ENCODE assay signal across 9 cellular contexts in the genomic region with DNA sequence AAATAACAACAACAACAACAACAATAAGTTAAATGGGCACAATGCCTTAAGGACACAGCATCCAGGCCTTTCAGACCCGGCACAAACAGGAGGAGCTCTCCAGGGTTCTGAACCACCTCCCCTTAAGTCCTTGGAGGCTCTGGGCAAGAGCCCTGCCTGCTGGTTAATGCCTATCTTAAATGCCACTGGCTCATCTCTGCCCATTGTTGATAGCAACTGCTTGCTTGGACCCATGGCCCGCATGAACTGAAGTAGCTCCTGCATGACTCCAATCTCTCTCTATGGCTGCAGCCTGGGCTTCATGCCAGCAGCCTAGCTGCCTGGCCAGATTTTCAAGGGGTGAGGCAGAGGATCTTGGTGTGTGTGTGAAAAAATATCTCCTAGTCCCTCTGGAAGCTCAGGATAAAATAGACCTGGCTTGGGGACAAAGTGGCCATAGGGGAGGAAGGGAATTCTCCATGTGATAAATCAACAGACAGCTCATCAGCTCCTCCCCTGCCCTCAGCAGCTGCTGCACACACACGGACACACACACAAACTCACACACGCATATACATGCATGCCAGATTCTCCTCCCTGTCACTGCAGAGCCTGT. TPM values are rescaled to one million over a fixed set of nuclear protein-coding genes. Genes with fewer than 3 reads are reported as not detected.
DNase-seq lines count a peak whose midpoint lies in the region; ATAC-seq and TF ChIP-seq lines count a peak whose summit lies in the region.
"Had no signal": no experiment of that assay in that cellular context is flagged by ENCODE, and none has a peak within 500 bp of the region (broad histone marks: within the 10 kb centered on the region; RNA-seq: fewer than 3 reads in every experiment).

No MANE protein-coding gene starts in this region.

- H3K9me3 Mint-ChIP-seq in WTC11 = no peaks in the 10 kb centered on the region
- H3K9me3 Mint-ChIP-seq: memory B cell had no signal

- H3K9me3 ChIP-seq in effector memory CD4-positive, alpha-beta T cell (ENCODE audit: control insufficient read depth, low read length) = no peaks in the 10 kb centered on the region
- H3K9me3 ChIP-seq: SJSA1 had no signal

- no peaks in the 10 kb centered on the region for H3K36me3 Mint-ChIP-seq in WTC11

- H3K27me3 ChIP-seq in effector memory CD4-positive, alpha-beta T cell (replicated peaks; ENCODE audit: control insufficient read depth, insufficient read depth, low read length, poor library complexity, severe bottlenecking) = no peaks in the 10 kb centered on the region
- H3K27me3 ChIP-seq: SJSA1 had no signal

- no peak overlapping the region for H3K27ac ChIP-seq in effector memory CD4-positive, alpha-beta T cell (ENCODE audit: insufficient read depth, low read length, poor library complexity, severe bottlenecking)
- H3K27ac ChIP-seq: SJSA1 had no signal

- DNase-seq in GM10266 (ENCODE audit: extremely low spot score) (peak; percentile 44), NCI-H1694 treated with DMSO at 0.1 percent for 48 hours (lab: John Stamatoyannopoulos, UW) (peak; percentile 92), WTC11 (ENCODE audit: low spot score) (peak; percentile 65), Right ventricle myocardium superior (peak; percentile 88), retina (peak; percentile 37)
- no peak for DNase-seq in effector memory CD4-positive, alpha-beta T cell

- TF ChIP-seq CTCF in GM10266 (IDR thresholded peaks at IDR 0.05; ENCODE audit: control insufficient read depth, insufficient read depth, low read depth, missing control alignments) (no peak), WTC11 (IDR thresholded peaks at IDR 0.05) (no peak)

- H3K4me3 ChIP-seq in effector memory CD4-positive, alpha-beta T cell (ENCODE audit: insufficient read depth, low read depth, low read length, poor library complexity, severe bottlenecking) = no peak overlapping the region
- H3K4me3 ChIP-seq: SJSA1 had no signal

- H3K4me1 ChIP-seq in effector memory CD4-positive, alpha-beta T cell (ENCODE audit: control insufficient read depth, insufficient read depth, low read length, poor library complexity, severe bottlenecking) = no peaks in the 10 kb centered on the region
- H3K4me1 ChIP-seq: SJSA1 had no signal

- ATAC-seq in WTC11 (peak; percentile 92), Right ventricle myocardium superior (ENCODE audit: poor library complexity) (peak; percentile 95), HG02981 (IDR thresholded peaks at IDR 0.05; ENCODE audit: unreplicated experiment) (no peak)

- H3K36me3 ChIP-seq in effector memory CD4-positive, alpha-beta T cell (ENCODE audit: control insufficient read depth, insufficient read depth, low read length) = no peaks in the 10 kb centered on the region
- H3K36me3 ChIP-seq: SJSA1 had no signal

- no peak overlapping the region for H3K4me3 Mint-ChIP-seq in WTC11
- H3K4me3 Mint-ChIP-seq: memory B cell had no signal

- peaks cover 9% of the 10 kb centered on the region for H3K4me1 Mint-ChIP-seq in WTC11
- H3K4me1 Mint-ChIP-seq: memory B cell had no signal

- POLR2A ChIA-PET in WTC11 (lab: Charles Lee) = interaction anchor here (0.6 kb wide), 1 partner anchor 22 kb away, joined by 3 read pairs; no protein-coding TSS in a partner anchor

- no peak overlapping the region for H3K27ac Mint-ChIP-seq in WTC11
- H3K27ac Mint-ChIP-seq: memory B cell had no signal

- no peaks in the 10 kb centered on the region for H3K27me3 Mint-ChIP-seq in WTC11 (ENCODE audit: low read depth)
- H3K27me3 Mint-ChIP-seq: memory B cell had no signal

- CTCF ChIA-PET in WTC11 (lab: Charles Lee) = interaction anchor here (1.0 to 3.4 kb wide), 11 partner anchors 10 to 207 kb away, joined by 3 to 32 read pairs (median 5); a partner anchor contains a TSS

- intact Hi-C loops in Right ventricle myocardium superior (cut with DNase I) = no loop called here

TF ChIP-seq in WTC11, 78 proteins besides CTCF, POLR2A, EP300 and RAD21 (continues in another document):
- TF ChIP-seq, protein P1, sequence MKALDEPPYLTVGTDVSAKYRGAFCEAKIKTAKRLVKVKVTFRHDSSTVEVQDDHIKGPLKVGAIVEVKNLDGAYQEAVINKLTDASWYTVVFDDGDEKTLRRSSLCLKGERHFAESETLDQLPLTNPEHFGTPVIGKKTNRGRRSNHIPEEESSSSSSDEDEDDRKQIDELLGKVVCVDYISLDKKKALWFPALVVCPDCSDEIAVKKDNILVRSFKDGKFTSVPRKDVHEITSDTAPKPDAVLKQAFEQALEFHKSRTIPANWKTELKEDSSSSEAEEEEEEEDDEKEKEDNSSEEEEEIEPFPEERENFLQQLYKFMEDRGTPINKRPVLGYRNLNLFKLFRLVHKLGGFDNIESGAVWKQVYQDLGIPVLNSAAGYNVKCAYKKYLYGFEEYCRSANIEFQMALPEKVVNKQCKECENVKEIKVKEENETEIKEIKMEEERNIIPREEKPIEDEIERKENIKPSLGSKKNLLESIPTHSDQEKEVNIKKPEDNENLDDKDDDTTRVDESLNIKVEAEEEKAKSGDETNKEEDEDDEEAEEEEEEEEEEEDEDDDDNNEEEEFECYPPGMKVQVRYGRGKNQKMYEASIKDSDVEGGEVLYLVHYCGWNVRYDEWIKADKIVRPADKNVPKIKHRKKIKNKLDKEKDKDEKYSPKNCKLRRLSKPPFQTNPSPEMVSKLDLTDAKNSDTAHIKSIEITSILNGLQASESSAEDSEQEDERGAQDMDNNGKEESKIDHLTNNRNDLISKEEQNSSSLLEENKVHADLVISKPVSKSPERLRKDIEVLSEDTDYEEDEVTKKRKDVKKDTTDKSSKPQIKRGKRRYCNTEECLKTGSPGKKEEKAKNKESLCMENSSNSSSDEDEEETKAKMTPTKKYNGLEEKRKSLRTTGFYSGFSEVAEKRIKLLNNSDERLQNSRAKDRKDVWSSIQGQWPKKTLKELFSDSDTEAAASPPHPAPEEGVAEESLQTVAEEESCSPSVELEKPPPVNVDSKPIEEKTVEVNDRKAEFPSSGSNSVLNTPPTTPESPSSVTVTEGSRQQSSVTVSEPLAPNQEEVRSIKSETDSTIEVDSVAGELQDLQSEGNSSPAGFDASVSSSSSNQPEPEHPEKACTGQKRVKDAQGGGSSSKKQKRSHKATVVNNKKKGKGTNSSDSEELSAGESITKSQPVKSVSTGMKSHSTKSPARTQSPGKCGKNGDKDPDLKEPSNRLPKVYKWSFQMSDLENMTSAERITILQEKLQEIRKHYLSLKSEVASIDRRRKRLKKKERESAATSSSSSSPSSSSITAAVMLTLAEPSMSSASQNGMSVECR (CRISPR knock-in tag; IDR thresholded peaks at IDR 0.05; ENCODE audit: borderline replicate concordance) = peak; percentile 82; the same call in 1 of the 2 replicates
- TF ChIP-seq ZNF121 (CRISPR knock-in tag; IDR thresholded peaks at IDR 0.05) (peak; percentile 86), FOXK1 (CRISPR knock-in tag; IDR thresholded peaks at IDR 0.05) (peak; percentile 52; the same call in 1 of the 2 replicates), CREB1 (CRISPR knock-in tag; IDR thresholded peaks at IDR 0.05) (no peak), ZNF263 (CRISPR knock-in tag; IDR thresholded peaks at IDR 0.05; ENCODE audit: low read depth) (no peak), JUN (CRISPR knock-in tag; IDR thresholded peaks at IDR 0.05) (peak; percentile 74; the same call in 1 of the 2 replicates), NR3C1 (CRISPR knock-in tag; conservative IDR thresholded peaks at IDR 0.05; ENCODE audit: low read depth) (no peak), KAT7 (CRISPR knock-in tag; IDR thresholded peaks at IDR 0.05; ENCODE audit: borderline replicate concordance) (no peak), FOXP1 (CRISPR knock-in tag; IDR thresholded peaks at IDR 0.05; ENCODE audit: borderline replicate concordance) (0 out of 2 replicates have a peak, but pooled peaks have one; percentile 12), NR1H2 (CRISPR knock-in tag; IDR thresholded peaks at IDR 0.05) (no peak)
- TF ChIP-seq, protein P2, sequence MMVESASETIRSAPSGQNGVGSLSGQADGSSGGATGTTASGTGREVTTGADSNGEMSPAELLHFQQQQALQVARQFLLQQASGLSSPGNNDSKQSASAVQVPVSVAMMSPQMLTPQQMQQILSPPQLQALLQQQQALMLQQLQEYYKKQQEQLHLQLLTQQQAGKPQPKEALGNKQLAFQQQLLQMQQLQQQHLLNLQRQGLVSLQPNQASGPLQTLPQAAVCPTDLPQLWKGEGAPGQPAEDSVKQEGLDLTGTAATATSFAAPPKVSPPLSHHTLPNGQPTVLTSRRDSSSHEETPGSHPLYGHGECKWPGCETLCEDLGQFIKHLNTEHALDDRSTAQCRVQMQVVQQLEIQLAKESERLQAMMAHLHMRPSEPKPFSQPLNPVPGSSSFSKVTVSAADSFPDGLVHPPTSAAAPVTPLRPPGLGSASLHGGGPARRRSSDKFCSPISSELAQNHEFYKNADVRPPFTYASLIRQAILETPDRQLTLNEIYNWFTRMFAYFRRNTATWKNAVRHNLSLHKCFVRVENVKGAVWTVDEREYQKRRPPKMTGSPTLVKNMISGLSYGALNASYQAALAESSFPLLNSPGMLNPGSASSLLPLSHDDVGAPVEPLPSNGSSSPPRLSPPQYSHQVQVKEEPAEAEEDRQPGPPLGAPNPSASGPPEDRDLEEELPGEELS (CRISPR knock-in tag; IDR thresholded peaks at IDR 0.05) = 0 out of 2 replicates have a peak, but pooled peaks have one; percentile 53
- TF ChIP-seq, protein P3, sequence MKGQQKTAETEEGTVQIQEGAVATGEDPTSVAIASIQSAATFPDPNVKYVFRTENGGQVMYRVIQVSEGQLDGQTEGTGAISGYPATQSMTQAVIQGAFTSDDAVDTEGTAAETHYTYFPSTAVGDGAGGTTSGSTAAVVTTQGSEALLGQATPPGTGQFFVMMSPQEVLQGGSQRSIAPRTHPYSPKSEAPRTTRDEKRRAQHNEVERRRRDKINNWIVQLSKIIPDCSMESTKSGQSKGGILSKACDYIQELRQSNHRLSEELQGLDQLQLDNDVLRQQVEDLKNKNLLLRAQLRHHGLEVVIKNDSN (CRISPR knock-in tag; IDR thresholded peaks at IDR 0.05) = peak; percentile 44; the same call in 1 of the 2 replicates

RNA-seq across cellular contexts. Expression of a gene that starts 27.4 kb away (rescaled TPM):
- total RNA-seq in WTC11 (2021) (17.2 to 20.6 TPM (median 19.5 TPM) in 3 replicates), Right ventricle myocardium superior (20.6 TPM)

RNA-seq across cellular contexts. Expression of a gene that starts 27.7 kb away (rescaled TPM):
- 1.5 to 2.1 TPM (median 1.6 TPM) in 3 replicates for total RNA-seq in WTC11 (2021)
- total RNA-seq in Right ventricle myocardium superior = not detected
- total RNA-seq: SJSA1 had no signal

RNA-seq across cellular contexts. Expression of a gene that starts 54.2 kb away (rescaled TPM):
- 9.3 to 18.9 TPM (median 9.7 TPM) in 3 replicates for total RNA-seq in WTC11 (2021)
- 8.1 TPM for total RNA-seq in Right ventricle myocardium superior

Comparison
In these comparisons a context has a peak if more than half of its experiments do, and no peak if none do; other contexts are left out.
1. DNase-seq: peak in GM10266 (single experiment), NCI-H1694 treated with DMSO at 0.1 percent for 48 hours (single experiment), WTC11 (single experiment), Right ventricle myocardium superior (single experiment) and retina (single experiment); none in effector memory CD4-positive, alpha-beta T cell (0 of 3).